ENCODE assay signal across 22 cellular contexts in genomic region chr15:57567909-57568308, GRCh38. TPM values are rescaled to one million over a fixed set of nuclear protein-coding genes. Genes with fewer than 3 reads are reported as not detected.
DNase-seq lines count a peak whose midpoint lies in the region; ATAC-seq and TF ChIP-seq lines count a peak whose summit lies in the region.
"Had no signal": no experiment of that assay in that cellular context is flagged by ENCODE, and none has a peak within 500 bp of the region (broad histone marks: within the 10 kb centered on the region; RNA-seq: fewer than 3 reads in every experiment).

No MANE protein-coding gene starts in this region.

- H3K36me3 ChIP-seq in transverse colon (no peaks in the 10 kb centered on the region), suprapubic skin (no peaks in the 10 kb centered on the region), SJCRH30 (no peaks in the 10 kb centered on the region)
- H3K36me3 ChIP-seq: BE2C had no signal

- TF ChIP-seq POLR2A in transverse colon (IDR thresholded peaks at IDR 0.05): no peak
- no peak for TF ChIP-seq POLR2A in suprapubic skin (IDR thresholded peaks at IDR 0.05)

- H3K27me3 ChIP-seq in transverse colon (no peaks in the 10 kb centered on the region), suprapubic skin (no peaks in the 10 kb centered on the region), SJCRH30 (no peaks in the 10 kb centered on the region)
- H3K27me3 ChIP-seq: BE2C had no signal

- no peak for ATAC-seq in GM21447 (IDR thresholded peaks at IDR 0.05; ENCODE audit: unreplicated experiment)
- ATAC-seq: A549, Right ventricle myocardium inferior had no signal

- DNase-seq in NCI-H226 (peak; percentile 76), choroid plexus epithelial cell (ENCODE audit: low read depth) (peak; percentile 43), left kidney (ENCODE audit: low read depth, low spot score) (peak; percentile 55), transverse colon (no peak), suprapubic skin (ENCODE audit: low spot score in 2 of 2) (no peak), SJCRH30 (no peak), AG08395 (ENCODE audit: low spot score) (no peak)
- DNase-seq: BE2C; Caco-2; CD4-positive, alpha-beta T cell; DMS 273 treated with DMSO at 0.1 percent for 48 hours; DMS79 treated with DMSO at 0.1 percent for 48 hours; GM23248; H9; KG1; NCI-H1105 treated with DMSO at 0.1 percent for 48 hours; NCI-H2029 treated with DMSO at 0.1 percent for 48 hours; NCI-H524 treated with DMSO at 0.1 percent for 48 hours; OCI-M1 had no signal

- in situ Hi-C loops in transverse colon (cut with MboI; ENCODE audit: low pct_ligation_motif_present in 1 of 4, low pct_unique_long_range_greater_than_20kb in 1 of 4, low sequenced_read_pairs in 3 of 4): loop anchor here in 3 of 4 donors (10.0 to 25.0 kb wide), 3 partner anchors 47 to 297 kb away; no protein-coding TSS in a partner anchor

- TF ChIP-seq EP300 in transverse colon (IDR thresholded peaks at IDR 0.05; ENCODE audit: low read depth) (no peak), suprapubic skin (IDR thresholded peaks at IDR 0.05) (no peak)

- H3K4me3 ChIP-seq in choroid plexus epithelial cell (ENCODE audit: low read depth, low read length) (no peak overlapping the region), transverse colon (no peak overlapping the region), suprapubic skin (no peak overlapping the region), SJCRH30 (no peak overlapping the region)
- H3K4me3 ChIP-seq: A549, GM23248 had no signal

- peaks cover 17 to 32% (median 21%) of the 10 kb centered on the region in 4 donors for H3K4me1 ChIP-seq in transverse colon
- H3K4me1 ChIP-seq in suprapubic skin: peaks cover 5% of the 10 kb centered on the region
- peaks cover 15% of the 10 kb centered on the region for H3K4me1 ChIP-seq in SJCRH30
- H3K4me1 ChIP-seq: Caco-2 had no signal

- intact Hi-C loops in transverse colon (cut with DNase I; ENCODE audit: low total_unique reads): no loop called here

- peak overlapping the region in 3 of 4 donors; percentile 74 to 80 (median 78) for H3K27ac ChIP-seq in transverse colon
- H3K27ac ChIP-seq in suprapubic skin: no peak overlapping the region
- H3K27ac ChIP-seq in SJCRH30: no peak overlapping the region
- H3K27ac ChIP-seq: A549, GM23248 had no signal

- WGBS in transverse colon (ENCODE audit: low coverage in 1 of 2), 2 donors: 78 to 87% methylated on average over 3 of the region's 3 CpGs
- WGBS in suprapubic skin: 95% methylated on average over 3 of the region's 3 CpGs

- no peaks in the 10 kb centered on the region for H3K9me3 ChIP-seq in transverse colon
- no peaks in the 10 kb centered on the region for H3K9me3 ChIP-seq in suprapubic skin
- H3K9me3 ChIP-seq in SJCRH30 (replicated peaks): peaks cover 3% of the 10 kb centered on the region
- H3K9me3 ChIP-seq: A549, BE2C, Caco-2 had no signal

- TF ChIP-seq CTCF in choroid plexus epithelial cell (conservative IDR thresholded peaks at IDR 0.05; ENCODE audit: low read depth, low read length): no peak
- no peak for TF ChIP-seq CTCF in transverse colon (IDR thresholded peaks at IDR 0.05)
- no peak for TF ChIP-seq CTCF in suprapubic skin (IDR thresholded peaks at IDR 0.05)

RNA-seq across cellular contexts. Expression of gene MYZAP, which starts 23.8 kb away (rescaled TPM):
- total RNA-seq in transverse colon: 10 to 100 TPM in 2 of 4 donors, 1 to 10 TPM in 1, under 1 TPM in 1; 1.00 to 24.3 (median 10.7) TPM
- 10 to 100 TPM in 2 of 4 donors, 1 to 10 TPM in 2; 8.6 to 14.9 (median 11.6) TPM for total RNA-seq in suprapubic skin
- 13.0 and 15.9 TPM in 2 replicates for total RNA-seq in SJCRH30 (2014; rRNA removed; shearing (Covaris generic))
- total RNA-seq: GM23248 had no signal

Comparison
In these comparisons a context has a peak if more than half of its experiments do, and no peak if none do; other contexts are left out.
1. DNase-seq: peak in NCI-H226 (single experiment), choroid plexus epithelial cell (single experiment) and left kidney (single experiment); none in transverse colon (single experiment), suprapubic skin (0 of 2), SJCRH30 (0 of 2) and AG08395 (single experiment).
2. H3K27ac ChIP-seq: peak in transverse colon (3 of 4); none in suprapubic skin (single experiment) and SJCRH30 (single experiment).